In the genomic region with DNA sequence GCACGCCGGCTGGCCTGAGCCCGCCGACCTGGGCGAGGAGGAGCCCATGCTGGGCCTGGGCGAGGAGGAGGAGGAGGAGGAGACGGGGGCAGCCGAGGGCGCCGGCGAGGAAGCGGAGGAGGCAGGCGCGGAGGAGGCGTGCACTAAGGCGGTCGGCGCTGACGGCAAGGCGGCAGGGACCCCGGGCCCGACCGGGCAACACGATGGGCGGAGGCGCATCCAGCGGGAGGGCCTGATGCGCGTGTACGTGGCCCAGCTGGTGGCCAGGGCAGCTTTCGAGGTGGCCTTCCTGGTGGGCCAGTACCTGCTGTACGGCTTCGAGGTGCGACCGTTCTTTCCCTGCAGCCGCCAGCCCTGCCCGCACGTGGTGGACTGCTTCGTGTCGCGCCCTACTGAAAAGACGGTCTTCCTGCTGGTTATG, we compare ENCODE assay signal across 1 cellular context.
TF ChIP-seq lines count a peak whose summit lies in the region.

No MANE protein-coding gene starts in this region.

TF ChIP-seq in H1, 55 proteins besides CTCF, POLR2A, EP300 and RAD21:
- TF ChIP-seq SP2 (IDR thresholded peaks at IDR 0.05; ENCODE audit: low read length): no peak
- TF ChIP-seq, protein P1, sequence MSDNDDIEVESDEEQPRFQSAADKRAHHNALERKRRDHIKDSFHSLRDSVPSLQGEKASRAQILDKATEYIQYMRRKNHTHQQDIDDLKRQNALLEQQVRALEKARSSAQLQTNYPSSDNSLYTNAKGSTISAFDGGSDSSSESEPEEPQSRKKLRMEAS (IDR thresholded peaks at IDR 0.05): peak; percentile 45; the same call in 1 of the 2 replicates
- TF ChIP-seq KDM5A (IDR thresholded peaks at IDR 0.05; ENCODE audit: low read length): no peak
- no peak for TF ChIP-seq SUZ12 (IDR thresholded peaks at IDR 0.05; ENCODE audit: low read length)
- no peak for TF ChIP-seq POLR2AphosphoS5 (IDR thresholded peaks at IDR 0.05; ENCODE audit: low read depth, low read length)
- TF ChIP-seq, protein P2, sequence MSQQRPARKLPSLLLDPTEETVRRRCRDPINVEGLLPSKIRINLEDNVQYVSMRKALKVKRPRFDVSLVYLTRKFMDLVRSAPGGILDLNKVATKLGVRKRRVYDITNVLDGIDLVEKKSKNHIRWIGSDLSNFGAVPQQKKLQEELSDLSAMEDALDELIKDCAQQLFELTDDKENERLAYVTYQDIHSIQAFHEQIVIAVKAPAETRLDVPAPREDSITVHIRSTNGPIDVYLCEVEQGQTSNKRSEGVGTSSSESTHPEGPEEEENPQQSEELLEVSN (IDR thresholded peaks at IDR 0.05): peak; percentile 33; the same call in 1 of the 2 replicates
- no peak for TF ChIP-seq FOSL1 (IDR thresholded peaks at IDR 0.05; ENCODE audit: insufficient read depth, low read depth, low read length)
- no peak for TF ChIP-seq TAF7 (optimal IDR thresholded peaks at IDR 0.05; ENCODE audit: borderline replicate concordance, low read depth, low read length)
- TF ChIP-seq SIX5 (IDR thresholded peaks at IDR 0.05; ENCODE audit: low read depth, low read length): no peak
- no peak for TF ChIP-seq SP1 (IDR thresholded peaks at IDR 0.05; ENCODE audit: low read depth, low read length)
- TF ChIP-seq GABPA (IDR thresholded peaks at IDR 0.05; ENCODE audit: borderline replicate concordance, insufficient read depth, low read length): 0 out of 2 replicates have a peak, but pooled peaks have one; percentile 21
- no peak for TF ChIP-seq CEBPB (IDR thresholded peaks at IDR 0.05; ENCODE audit: low read depth, low read length)
- TF ChIP-seq RXRA (IDR thresholded peaks at IDR 0.05; ENCODE audit: insufficient read depth, low read depth, low read length): no peak
- TF ChIP-seq SIN3A (conservative IDR thresholded peaks at IDR 0.05 in 1 of 2, IDR thresholded peaks at IDR 0.05 in 1 of 2; ENCODE audit: low read depth in 1 of 2, low read length in 2 of 2): no peak
